In genomic region chr20:63831696-63832686, GRCh38 we compare ENCODE assay signal across 9 cellular contexts. TPM values are rescaled to one million over a fixed set of nuclear protein-coding genes. Genes with fewer than 3 reads are reported as not detected.
DNase-seq lines count a peak whose midpoint lies in the region; ATAC-seq and TF ChIP-seq lines count a peak whose summit lies in the region.
"Had no signal": no experiment of that assay in that cellular context is flagged by ENCODE, and none has a peak within 500 bp of the region (broad histone marks: within the 10 kb centered on the region; RNA-seq: fewer than 3 reads in every experiment).

No MANE protein-coding gene starts in this region.

- no peak overlapping the region for H3K27ac Mint-ChIP-seq in CD14-positive monocyte
- no peak overlapping the region for H3K27ac Mint-ChIP-seq in mesothelial cell of epicardium

- DNase-seq in CD14-positive monocyte (ENCODE audit: low spot score) (no peak), dermis blood vessel endothelial cell (peak; percentile 50), mesothelial cell of epicardium (ENCODE audit: low spot score in 2 of 2, unreplicated experiment in 2 of 2) (peak in 1 of 2 experiments; percentile 63), Ammon's horn (ENCODE audit: low spot score) (no peak), cerebellar cortex (ENCODE audit: low spot score) (no peak)
- DNase-seq in activated effector memory CD4-positive, alpha-beta T cell treated with anti-CD3 and anti-CD28 coated beads, Interleukin-2, amount 50 U/mL, for 16 hours, result no peak

- ATAC-seq in HG03442 (IDR thresholded peaks at IDR 0.05; ENCODE audit: unreplicated experiment), result peak; percentile 12
- ATAC-seq in HG03097 (IDR thresholded peaks at IDR 0.05; ENCODE audit: low FRiP score, unreplicated experiment), result no peak

- peak overlapping the region; percentile 56 to 69 for H3K4me3 Mint-ChIP-seq in CD14-positive monocyte
- peak overlapping the region; percentile 46 for H3K4me3 Mint-ChIP-seq in mesothelial cell of epicardium

- H3K9me3 Mint-ChIP-seq in CD14-positive monocyte, result peaks cover 0 to 17% (median 6%) of the 10 kb centered on the region in 7 donors
- no peaks in the 10 kb centered on the region for H3K9me3 Mint-ChIP-seq in mesothelial cell of epicardium

- intact Hi-C loops in CD14-positive monocyte (cut with micrococcal nuclease), result no loop called here

- H3K36me3 Mint-ChIP-seq in CD14-positive monocyte (peaks cover 0 to 8% of the 10 kb centered on the region in 2 donors), mesothelial cell of epicardium (no peaks in the 10 kb centered on the region)

- H3K4me1 Mint-ChIP-seq in CD14-positive monocyte (peaks cover 9% of the 10 kb centered on the region), mesothelial cell of epicardium (peaks cover 31% of the 10 kb centered on the region)

- TF ChIP-seq CTCF in CD14-positive monocyte (IDR thresholded peaks at IDR 0.05) (no peak), mesothelial cell of epicardium (IDR thresholded peaks at IDR 0.05; ENCODE audit: unreplicated experiment) (no peak)

- H3K27me3 Mint-ChIP-seq in CD14-positive monocyte (ENCODE audit: low read depth in 3 of 3) (peaks cover 47 to 60% (median 55%) of the 10 kb centered on the region in 3 donors), mesothelial cell of epicardium (ENCODE audit: low read depth) (peaks cover 22% of the 10 kb centered on the region)

RNA-seq across cellular contexts. Expression of gene ZBTB46, which starts 0.9 kb away (rescaled TPM):
- under 1 TPM; 0.07 to 0.37 TPM for polyA plus RNA-seq in CD14-positive monocyte
- total RNA-seq in dermis blood vessel endothelial cell (41.2 and 67.4 TPM in 2 replicates), mesothelial cell of epicardium (11.3 to 11.6 TPM (median 11.6 TPM) in 3 replicates)

RNA-seq across cellular contexts. Expression of gene ABHD16B, which starts 29.3 kb away (rescaled TPM):
- polyA plus RNA-seq in CD14-positive monocyte, result not detected
- total RNA-seq in dermis blood vessel endothelial cell (not detected in 2 replicates), mesothelial cell of epicardium (not detected in 3 replicates)
- total RNA-seq: temporal lobe had no signal

RNA-seq across cellular contexts. Expression of gene TPD52L2, which starts 33.1 kb away (rescaled TPM):
- 100 to 1,000 TPM; 144 to 167 TPM for polyA plus RNA-seq in CD14-positive monocyte
- total RNA-seq in dermis blood vessel endothelial cell (169 and 181 TPM in 2 replicates), mesothelial cell of epicardium (73.1 to 77.3 TPM (median 73.8 TPM) in 3 replicates)
